ENCODE assay signal across 26 cellular contexts in the genomic region with DNA sequence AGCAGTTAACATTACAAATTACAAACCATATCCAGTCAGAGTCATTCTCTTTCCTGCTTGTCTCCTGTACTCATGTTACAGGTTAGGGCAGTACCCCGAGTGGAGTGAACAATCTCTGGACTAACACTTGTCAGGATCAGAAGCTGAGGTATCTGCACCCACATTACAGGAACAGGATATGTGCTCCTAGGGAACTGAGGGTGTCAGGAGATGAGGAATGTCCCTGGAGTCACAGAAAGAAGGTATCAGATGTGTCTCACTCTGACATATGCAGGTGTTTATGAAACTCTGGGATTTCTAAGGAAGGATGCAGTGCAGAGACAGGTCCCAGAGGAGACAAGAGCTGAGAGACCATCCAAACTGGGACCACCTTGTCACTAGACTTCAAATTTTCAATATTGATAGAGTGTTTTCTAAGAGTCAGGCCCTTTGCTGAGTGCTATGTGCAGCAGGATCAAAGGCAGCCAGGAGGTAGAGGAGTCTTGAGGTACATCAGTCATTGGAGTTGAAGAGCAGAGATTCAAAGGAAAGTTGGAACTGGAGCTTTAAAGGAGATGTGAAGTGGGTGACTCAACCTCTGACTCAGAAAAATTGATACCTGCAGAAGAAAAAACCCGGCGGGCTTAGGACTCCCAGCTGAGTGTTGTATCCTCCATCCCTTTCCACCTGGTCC. TPM values are rescaled to one million over a fixed set of nuclear protein-coding genes. Genes with fewer than 3 reads are reported as not detected.
DNase-seq lines count a peak whose midpoint lies in the region; ATAC-seq and TF ChIP-seq lines count a peak whose summit lies in the region.
"Had no signal": no experiment of that assay in that cellular context is flagged by ENCODE, and none has a peak within 500 bp of the region (broad histone marks: within the 10 kb centered on the region; RNA-seq: fewer than 3 reads in every experiment).

No MANE protein-coding gene starts in this region.

- no peaks in the 10 kb centered on the region for H3K9me3 ChIP-seq in spleen
- H3K9me3 ChIP-seq: ascending aorta, heart right ventricle, pancreas, thoracic aorta, vagina had no signal

- H3K27me3 Mint-ChIP-seq in IgD-negative memory B cell, result no peaks in the 10 kb centered on the region
- H3K27me3 Mint-ChIP-seq in effector memory CD8-positive, alpha-beta T cell, result no peaks in the 10 kb centered on the region
- H3K27me3 Mint-ChIP-seq: activated naive CD8-positive, alpha-beta T cell treated with anti-CD3 and anti-CD28 coated beads for 36 hours had no signal

- H3K4me3 ChIP-seq in spleen, result no peak overlapping the region
- H3K4me3 ChIP-seq: ascending aorta, heart right ventricle, pancreas, thoracic aorta, vagina had no signal

- no peak for TF ChIP-seq CTCF in spleen (IDR thresholded peaks at IDR 0.05 in 8 of 11, conservative IDR thresholded peaks at IDR 0.05 in 3 of 11)

- DNase-seq in Daoy (ENCODE audit: low read depth) (peak; percentile 27), renal cortical epithelial cell (ENCODE audit: low read depth) (peak; percentile 3), NCI-H82 treated with DMSO at 0.1 percent for 48 hours (lab: John Stamatoyannopoulos, UW; ENCODE audit: unreplicated experiment) (no peak), spleen (no peak), LoVo (ENCODE audit: low spot score) (no peak)
- DNase-seq in effector memory CD8-positive, alpha-beta T cell, result no peak
- DNase-seq: activated CD4-positive, alpha-beta T cell treated with anti-CD3 and anti-CD28 coated beads, Interleukin-2, amount 50 U/mL, for 4 hours; activated effector memory CD4-positive, alpha-beta T cell treated with Interleukin-2 at 50 U/mL for 16 hours; activated naive CD8-positive, alpha-beta T cell treated with anti-CD3 and anti-CD28 coated beads for 36 hours; central memory CD4-positive, alpha-beta T cell; heart right ventricle; NCI-H1092; NCI-H1930; NCI-H345; NCI-H774; pancreas; right cardiac atrium; stimulated activated CD4-positive, alpha-beta T cell treated with anti-CD3 and anti-CD28 coated beads, Interleukin-12 subunit alpha, Interleukin-12 subunit beta, amount 100 ng/mL, for 4 hours; stimulated activated CD4-positive, alpha-beta T cell treated with anti-CD3 and anti-CD28 coated beads, Interleukin-4, amount 100 ng/mL, for 24 hours; stimulated activated naive CD8-positive, alpha-beta T cell treated with anti-CD3 and anti-CD28 coated beads, Interleukin-15, Interleukin-2, amounts not matched to agents 100 U/mL and 50 U/mL, for 24 hours had no signal

- H3K9me3 Mint-ChIP-seq in IgD-negative memory B cell, result no peaks in the 10 kb centered on the region
- no peaks in the 10 kb centered on the region for H3K9me3 Mint-ChIP-seq in effector memory CD8-positive, alpha-beta T cell
- H3K9me3 Mint-ChIP-seq: activated naive CD8-positive, alpha-beta T cell treated with anti-CD3 and anti-CD28 coated beads for 36 hours; nephron had no signal

- H3K4me3 Mint-ChIP-seq in IgD-negative memory B cell, result peak overlapping the region in 1 of 4 donors; percentile 55
- H3K4me3 Mint-ChIP-seq in effector memory CD8-positive, alpha-beta T cell, result no peak overlapping the region
- H3K4me3 Mint-ChIP-seq: activated naive CD8-positive, alpha-beta T cell treated with anti-CD3 and anti-CD28 coated beads for 36 hours; nephron had no signal

- H3K4me1 Mint-ChIP-seq in IgD-negative memory B cell, result peaks cover 14 to 47% (median 25%) of the 10 kb centered on the region in 3 donors
- peaks cover 0 to 5% of the 10 kb centered on the region in 2 donors for H3K4me1 Mint-ChIP-seq in effector memory CD8-positive, alpha-beta T cell (ENCODE audit: low read depth in 2 of 2)
- H3K4me1 Mint-ChIP-seq: activated naive CD8-positive, alpha-beta T cell treated with anti-CD3 and anti-CD28 coated beads for 36 hours; nephron had no signal

- peaks cover 2% of the 10 kb centered on the region for H3K36me3 Mint-ChIP-seq in IgD-negative memory B cell
- H3K36me3 Mint-ChIP-seq in effector memory CD8-positive, alpha-beta T cell (ENCODE audit: insufficient read depth), result peaks cover 47% of the 10 kb centered on the region
- H3K36me3 Mint-ChIP-seq: activated naive CD8-positive, alpha-beta T cell treated with anti-CD3 and anti-CD28 coated beads for 36 hours had no signal

- peak overlapping the region; percentile 36 to 84 (median 63) for H3K27ac Mint-ChIP-seq in IgD-negative memory B cell
- H3K27ac Mint-ChIP-seq in effector memory CD8-positive, alpha-beta T cell, result peak overlapping the region; percentile 50 to 59
- H3K27ac Mint-ChIP-seq: activated naive CD8-positive, alpha-beta T cell treated with anti-CD3 and anti-CD28 coated beads for 36 hours; nephron had no signal

- no peak for TF ChIP-seq POLR2A in spleen (IDR thresholded peaks at IDR 0.05)

- peaks cover 5 to 63% (median 47%) of the 10 kb centered on the region in 6 donors for H3K36me3 ChIP-seq in spleen
- H3K36me3 ChIP-seq: vagina had no signal

- H3K27ac ChIP-seq in spleen, result peak overlapping the region in 2 of 8 donors; percentile 9 to 18
- H3K27ac ChIP-seq: ascending aorta, heart right ventricle, pancreas, thoracic aorta, vagina, VCaP had no signal

- WGBS in spleen, 5 donors, result 58 to 80% (median 77%) methylated on average over 3 of the region's 3 CpGs

- intact Hi-C loops in spleen (cut with DNase I; ENCODE audit: low total_unique reads), result no loop called here

- no peaks in the 10 kb centered on the region for H3K27me3 ChIP-seq in spleen (replicated peaks in 1 of 7)
- H3K27me3 ChIP-seq: ascending aorta, pancreas, vagina had no signal

- ATAC-seq in effector memory CD8-positive, alpha-beta T cell (replicated peaks), result no peak
- ATAC-seq: heart right ventricle; pancreas; right cardiac atrium; stimulated activated naive CD8-positive, alpha-beta T cell treated with anti-CD3 and anti-CD28 coated beads, Interleukin-15, Interleukin-2, amounts not matched to agents 100 U/mL and 50 U/mL, for 24 hours had no signal

- peaks cover 0 to 25% (median 1%) of the 10 kb centered on the region in 6 donors for H3K4me1 ChIP-seq in spleen
- H3K4me1 ChIP-seq: ascending aorta, heart right ventricle, pancreas, vagina had no signal

RNA-seq across cellular contexts. Expression of a gene that starts 12.6 kb away (rescaled TPM):
- total RNA-seq in Daoy (2014; rRNA removed; shearing (Covaris generic)), result 25.4 and 34.6 TPM in 2 replicates
- 2,247 TPM for polyA plus RNA-seq in IgD-negative memory B cell
- total RNA-seq in renal cortical epithelial cell, result 12.2 and 25.7 TPM in 2 replicates
- total RNA-seq in spleen, result 100 to 1,000 TPM; 209 to 647 (median 414) TPM
- 100 to 1,000 TPM; 543 to 817 (median 574) TPM for polyA plus RNA-seq in spleen

RNA-seq across cellular contexts. Expression of a gene that starts 14.9 kb away (rescaled TPM):
- 4.2 and 13.8 TPM in 2 replicates for total RNA-seq in Daoy (2014; rRNA removed; shearing (Covaris generic))
- 2,568 TPM for polyA plus RNA-seq in IgD-negative memory B cell
- 7.0 and 9.7 TPM in 2 replicates for total RNA-seq in renal cortical epithelial cell
- total RNA-seq in spleen, result 100 to 1,000 TPM; 253 to 621 (median 517) TPM
- polyA plus RNA-seq in spleen, result 100 to 1,000 TPM; 346 to 466 (median 352) TPM

Comparison
In these comparisons a context has a peak if more than half of its experiments do, and no peak if none do; other contexts are left out.
1. DNase-seq: peak in Daoy (single experiment) and renal cortical epithelial cell (single experiment); none in effector memory CD8-positive, alpha-beta T cell (0 of 3), NCI-H82 treated with DMSO at 0.1 percent for 48 hours (single experiment), spleen (single experiment) and LoVo (single experiment).
2. RNA of a gene that starts 14.9 kb away (total RNA-seq): 253 to 621 TPM in spleen; 7.0 to 9.7 TPM in renal cortical epithelial cell and 4.2 to 13.8 TPM in Daoy; every median in the first group is over 10 times any median in the second.